In genomic region chr1:147837129-147837776, GRCh38 we compare ENCODE assay signal across 15 cellular contexts.
"Had no signal": no experiment of that assay in that cellular context is flagged by ENCODE, and none has a peak within 500 bp of the region (broad histone marks: within the 10 kb centered on the region; RNA-seq: fewer than 3 reads in every experiment).

No MANE protein-coding gene starts in this region.

- H3K4me3 Mint-ChIP-seq: activated naive CD4-positive, alpha-beta T cell treated with anti-CD3 and anti-CD28 coated beads, Interleukin-2, amount 10 ng/mL, durations not matched to agents 7 days and 5 days; activated T-cell treated with anti-CD3 and anti-CD28 coated beads, Interleukin-2, amount 50 U/mL, for 24 hours; memory B cell; natural killer cell; stimulated activated effector memory CD8-positive, alpha-beta T cell treated with anti-CD3 and anti-CD28 coated beads, Interleukin-12 subunit alpha, Interleukin-12 subunit beta, amount 100 ng/mL, for 72 hours; T-cell had no signal

- H3K4me3 ChIP-seq: cardiac muscle cell, dorsolateral prefrontal cortex, esophagus squamous epithelium, thyroid gland, vagina had no signal

- H3K27ac Mint-ChIP-seq: activated naive CD4-positive, alpha-beta T cell treated with anti-CD3 and anti-CD28 coated beads, Interleukin-2, amount 10 ng/mL, durations not matched to agents 7 days and 5 days; activated T-cell treated with anti-CD3 and anti-CD28 coated beads, Interleukin-2, amount 50 U/mL, for 24 hours; memory B cell; natural killer cell; stimulated activated effector memory CD8-positive, alpha-beta T cell treated with anti-CD3 and anti-CD28 coated beads, Interleukin-12 subunit alpha, Interleukin-12 subunit beta, amount 100 ng/mL, for 72 hours; T-cell had no signal

- H3K9me3 ChIP-seq: esophagus squamous epithelium, thyroid gland, vagina had no signal

- H3K27me3 ChIP-seq: thyroid gland, vagina had no signal

- H3K27ac ChIP-seq: cardiac muscle cell, dorsolateral prefrontal cortex, esophagus squamous epithelium, thyroid gland, vagina had no signal

- DNase-seq: activated CD4-positive, alpha-beta T cell treated with anti-CD3 and anti-CD28 coated beads for 1 hour; activated CD4-positive, alpha-beta T cell treated with anti-CD3 and anti-CD28 coated beads, Interleukin-2, amount 50 U/mL, for 4 hours; activated naive CD4-positive, alpha-beta T cell treated with anti-CD3 and anti-CD28 coated beads, Interleukin-2, amount 10 ng/mL, durations not matched to agents 7 days and 5 days; activated T-cell treated with anti-CD3 and anti-CD28 coated beads, Interleukin-2, amount 50 U/mL, for 24 hours; dorsolateral prefrontal cortex; esophagus squamous epithelium; left ventricle myocardium superior; natural killer cell; T-cell; T1000; thyroid gland had no signal

- H3K4me1 ChIP-seq: vagina had no signal

- H3K4me1 Mint-ChIP-seq: natural killer cell; stimulated activated effector memory CD8-positive, alpha-beta T cell treated with anti-CD3 and anti-CD28 coated beads, Interleukin-12 subunit alpha, Interleukin-12 subunit beta, amount 100 ng/mL, for 72 hours had no signal

- H3K36me3 ChIP-seq: cardiac muscle cell, esophagus squamous epithelium, thyroid gland, vagina had no signal

- H3K36me3 Mint-ChIP-seq: activated naive CD4-positive, alpha-beta T cell treated with anti-CD3 and anti-CD28 coated beads, Interleukin-2, amount 10 ng/mL, durations not matched to agents 7 days and 5 days; memory B cell; natural killer cell; stimulated activated effector memory CD8-positive, alpha-beta T cell treated with anti-CD3 and anti-CD28 coated beads, Interleukin-12 subunit alpha, Interleukin-12 subunit beta, amount 100 ng/mL, for 72 hours; T-cell had no signal

- H3K9me3 Mint-ChIP-seq: activated naive CD4-positive, alpha-beta T cell treated with anti-CD3 and anti-CD28 coated beads, Interleukin-2, amount 10 ng/mL, durations not matched to agents 7 days and 5 days; activated T-cell treated with anti-CD3 and anti-CD28 coated beads, Interleukin-2, amount 50 U/mL, for 24 hours; memory B cell; natural killer cell; stimulated activated effector memory CD8-positive, alpha-beta T cell treated with anti-CD3 and anti-CD28 coated beads, Interleukin-12 subunit alpha, Interleukin-12 subunit beta, amount 100 ng/mL, for 72 hours; T-cell had no signal
